ENCODE assay signal across 20 cellular contexts in genomic region chr3:72916249-72916648, GRCh38. TPM values are rescaled to one million over a fixed set of nuclear protein-coding genes. Genes with fewer than 3 reads are reported as not detected.
"Had no signal": no experiment of that assay in that cellular context is flagged by ENCODE, and none has a peak within 500 bp of the region (broad histone marks: within the 10 kb centered on the region; RNA-seq: fewer than 3 reads in every experiment).

No MANE protein-coding gene starts in this region.

- H3K4me1 Mint-ChIP-seq: immature natural killer cell; mesothelial cell of epicardium; naive thymus-derived CD4-positive, alpha-beta T cell had no signal

- H3K4me2 ChIP-seq: hepatocyte had no signal

- H3K27ac ChIP-seq: esophagus muscularis mucosa, foreskin keratinocyte, gastroesophageal sphincter, heart left ventricle, hepatocyte, left lung, lower lobe of right lung had no signal

- H3K9me3 ChIP-seq: esophagus muscularis mucosa, gastroesophageal sphincter, heart left ventricle, left lung, lower lobe of right lung had no signal

- H3K27me3 ChIP-seq: esophagus muscularis mucosa, foreskin keratinocyte, gastroesophageal sphincter, heart left ventricle, hepatocyte, left lung had no signal

- H2AFZ ChIP-seq: hepatocyte had no signal

- H3K36me3 ChIP-seq: esophagus muscularis mucosa, gastroesophageal sphincter, left lung, lower lobe of right lung had no signal

- H3K27ac Mint-ChIP-seq: dendritic cell treated with granulocyte-macrophage colony-stimulating factor and Interleukin-4, amounts not matched to agents 40 ng/mL and 50 ng/mL, for 4 days; effector memory CD8-positive, alpha-beta T cell; immature natural killer cell; mesothelial cell of epicardium; naive thymus-derived CD4-positive, alpha-beta T cell had no signal

- DNase-seq: cortex of kidney; effector CD8-positive, alpha-beta T cell; effector memory CD8-positive, alpha-beta T cell; foreskin keratinocyte; heart left ventricle; hypothalamus; immature natural killer cell; islet precursor cell; kidney; kidney glomerular epithelial cell; left lung; left ventricle myocardium superior; lower lobe of right lung; mesenchymal stem cell; naive thymus-derived CD4-positive, alpha-beta T cell had no signal

- H3K4me3 Mint-ChIP-seq: dendritic cell treated with granulocyte-macrophage colony-stimulating factor and Interleukin-4, amounts not matched to agents 40 ng/mL and 50 ng/mL, for 4 days; effector memory CD8-positive, alpha-beta T cell; immature natural killer cell; mesothelial cell of epicardium; naive thymus-derived CD4-positive, alpha-beta T cell had no signal

- H3K27me3 Mint-ChIP-seq: dendritic cell treated with granulocyte-macrophage colony-stimulating factor and Interleukin-4, amounts not matched to agents 40 ng/mL and 50 ng/mL, for 4 days had no signal

- H3K4me3 ChIP-seq: esophagus muscularis mucosa, gastroesophageal sphincter, heart left ventricle, hepatocyte, left lung, lower lobe of right lung had no signal

- H3K9me3 Mint-ChIP-seq: dendritic cell treated with granulocyte-macrophage colony-stimulating factor and Interleukin-4, amounts not matched to agents 40 ng/mL and 50 ng/mL, for 4 days; effector memory CD8-positive, alpha-beta T cell; immature natural killer cell; naive thymus-derived CD4-positive, alpha-beta T cell had no signal

- H3K36me3 Mint-ChIP-seq: immature natural killer cell; naive thymus-derived CD4-positive, alpha-beta T cell had no signal

- ATAC-seq: effector memory CD8-positive, alpha-beta T cell; foreskin keratinocyte; gastroesophageal sphincter; heart left ventricle; left lung; left ventricle myocardium superior; lower lobe of right lung; naive thymus-derived CD4-positive, alpha-beta T cell had no signal

- H3K4me1 ChIP-seq: esophagus muscularis mucosa, foreskin keratinocyte, gastroesophageal sphincter, left lung, lower lobe of right lung had no signal

RNA-seq across cellular contexts. Expression of gene GXYLT2, which starts 28.4 kb away (rescaled TPM):
- total RNA-seq: naive thymus-derived CD4-positive, alpha-beta T cell had no signal
- polyA plus RNA-seq: immature natural killer cell; naive thymus-derived CD4-positive, alpha-beta T cell had no signal
